In genomic region chr20:17635320-17635673, GRCh38 we compare ENCODE assay signal across 18 cellular contexts. TPM values are rescaled to one million over a fixed set of nuclear protein-coding genes. Genes with fewer than 3 reads are reported as not detected.
DNase-seq lines count a peak whose midpoint lies in the region; ATAC-seq and TF ChIP-seq lines count a peak whose summit lies in the region.
"Had no signal": no experiment of that assay in that cellular context is flagged by ENCODE, and none has a peak within 500 bp of the region (broad histone marks: within the 10 kb centered on the region; RNA-seq: fewer than 3 reads in every experiment).

No MANE protein-coding gene starts in this region.

- no peak for DNase-seq in caudate nucleus (lab: John Stamatoyannopoulos, UW)
- no peak for DNase-seq in lower lobe of right lung
- DNase-seq in thyroid gland: peak; percentile 62 to 73
- no peak for DNase-seq in nucleus accumbens (lab: John Stamatoyannopoulos, UW)
- no peak for DNase-seq in iPS-NIHi11 (ENCODE audit: low spot score)
- no peak for DNase-seq in Ammon's horn (ENCODE audit: low spot score)
- DNase-seq: activated CD4-positive, alpha-beta T cell treated with anti-CD3 and anti-CD28 coated beads, Interleukin-2, amount 50 U/mL, for 1 hour; activated naive CD4-positive, alpha-beta T cell; cortex of kidney; GOT3; mesendoderm; NCI-H1105; NCI-H526; T-helper 1 cell had no signal

- intact Hi-C loops in lower lobe of right lung (cut with DNase I) (no loop called here), thyroid gland (cut with DNase I) (no loop called here)

- no peaks in the 10 kb centered on the region for H3K9me3 ChIP-seq in HUES6 (ENCODE audit: control insufficient read depth, insufficient read depth, low read depth, low read length)
- H3K9me3 ChIP-seq in lower lobe of right lung: no peaks in the 10 kb centered on the region
- H3K9me3 ChIP-seq in thyroid gland: no peaks in the 10 kb centered on the region
- H3K9me3 ChIP-seq: prostate gland had no signal

- H3K4me1 ChIP-seq in HUES6 (ENCODE audit: control insufficient read depth, insufficient read depth, low read length) (peaks cover 14% of the 10 kb centered on the region; the same call in 1 of the 2 replicates), lower lobe of right lung (peaks cover 45% of the 10 kb centered on the region), thyroid gland (peaks cover 38 to 50% of the 10 kb centered on the region in 2 donors)
- H3K4me1 ChIP-seq: prostate gland had no signal

- H3K36me3 ChIP-seq in HUES6 (ENCODE audit: control insufficient read depth, insufficient read depth, low read length): peaks cover 92% of the 10 kb centered on the region
- peaks cover 99% of the 10 kb centered on the region for H3K36me3 ChIP-seq in lower lobe of right lung
- peaks cover 57 to 64% of the 10 kb centered on the region in 2 donors for H3K36me3 ChIP-seq in thyroid gland

- no peak for TF ChIP-seq POLR2A in thyroid gland (IDR thresholded peaks at IDR 0.05)

- H3K4me3 ChIP-seq in HUES6 (ENCODE audit: low read depth, low read length): no peak overlapping the region
- no peak overlapping the region for H3K4me3 ChIP-seq in lower lobe of right lung
- no peak overlapping the region for H3K4me3 ChIP-seq in thyroid gland (replicated peaks in 1 of 3)
- H3K4me3 ChIP-seq: prostate gland had no signal

- ATAC-seq in lower lobe of right lung: no peak
- no peak for ATAC-seq in GM19023 (IDR thresholded peaks at IDR 0.05; ENCODE audit: unreplicated experiment)
- ATAC-seq: natural killer cell treated with Interleukin-12 subunit alpha and Interleukin-12 subunit beta and Interleukin-15 and Interleukin-18, amount 100 ng/mL, for 72 hours had no signal

- peak overlapping the region; percentile 3 for H3K9ac ChIP-seq in HUES6 (ENCODE audit: low read length)

- H3K27ac ChIP-seq in HUES6 (ENCODE audit: low read depth, low read length): no peak overlapping the region
- H3K27ac ChIP-seq in caudate nucleus (ENCODE audit: low read depth, low read length): peak overlapping the region; percentile 56
- peak overlapping the region; percentile 65 for H3K27ac ChIP-seq in lower lobe of right lung
- peak overlapping the region; percentile 37 to 76 (median 52) for H3K27ac ChIP-seq in thyroid gland

- no peak for TF ChIP-seq CTCF in lower lobe of right lung (IDR thresholded peaks at IDR 0.05)
- no peak for TF ChIP-seq CTCF in thyroid gland (IDR thresholded peaks at IDR 0.05)

- WGBS in thyroid gland, 2 donors: 70% methylated on average over 2 of the region's 13 CpGs; no CpG with 5 or more reads in 1 of the 2 donors

- H3K27me3 ChIP-seq in HUES6 (ENCODE audit: control insufficient read depth, insufficient read depth, low read length): no peaks in the 10 kb centered on the region
- H3K27me3 ChIP-seq in lower lobe of right lung (ENCODE audit: low read depth): no peaks in the 10 kb centered on the region
- H3K27me3 ChIP-seq in thyroid gland: no peaks in the 10 kb centered on the region

RNA-seq across cellular contexts. Expression of gene RRBP1, which starts 46.7 kb away (rescaled TPM):
- 138 TPM for total RNA-seq in lower lobe of right lung
- 100 to 1,000 TPM; 149 to 287 (median 221) TPM for total RNA-seq in thyroid gland

Comparison
In these comparisons a context has a peak if more than half of its experiments do, and no peak if none do; other contexts are left out.
1. DNase-seq: peak in thyroid gland (2 of 2); none in caudate nucleus (0 of 61), lower lobe of right lung (single experiment), nucleus accumbens (0 of 56), iPS-NIHi11 (single experiment) and Ammon's horn (single experiment).